ENCODE assay signal across 29 cellular contexts in the genomic region with DNA sequence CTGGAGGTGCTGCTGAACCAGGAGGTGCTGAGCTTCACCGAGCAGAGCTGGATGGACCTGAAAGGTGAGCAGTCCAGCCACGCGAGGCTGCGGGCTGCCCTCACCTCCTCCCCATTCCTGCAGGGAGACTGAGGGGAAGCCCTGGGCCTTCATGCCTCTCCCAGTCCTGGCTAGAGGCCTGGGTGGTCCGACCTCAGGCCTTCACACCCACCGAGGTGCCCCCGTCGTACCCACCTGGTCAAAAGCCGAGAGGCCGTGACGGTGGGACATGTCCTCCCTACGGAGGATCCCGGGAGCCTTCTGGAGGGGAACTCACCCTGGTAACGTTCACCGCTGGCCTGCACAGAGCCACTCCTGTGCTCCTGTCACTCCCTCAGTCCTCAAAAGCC. TPM values are rescaled to one million over a fixed set of nuclear protein-coding genes. Genes with fewer than 3 reads are reported as not detected.
A peak's percentile ranks its signal among the peaks of the same experiment; 100 is the strongest.
DNase-seq lines count a peak whose midpoint lies in the region; ATAC-seq, FAIRE-seq and TF ChIP-seq lines count a peak whose summit lies in the region.
"Had no signal": no experiment of that assay in that cellular context is flagged by ENCODE, and none has a peak within 500 bp of the region (broad histone marks: within the 10 kb centered on the region; RNA-seq: fewer than 3 reads in every experiment).

No MANE protein-coding gene starts in this region.

- dilution Hi-C loops in IMR-90 (cut with HindIII; ENCODE audit: low sequenced_read_pairs, unreplicated experiment): no loop called here

- H3K9me3 Mint-ChIP-seq in activated CD8-positive, alpha-beta memory T cell treated with anti-CD3 and anti-CD28 coated beads, Interleukin-2, amount 10 ng/mL, durations not matched to agents 7 days and 5 days (ENCODE audit: low read depth): no peaks in the 10 kb centered on the region
- H3K9me3 Mint-ChIP-seq in activated CD8-positive, alpha-beta T cell treated with anti-CD3 and anti-CD28 coated beads for 36 hours: no peaks in the 10 kb centered on the region
- H3K9me3 Mint-ChIP-seq: CD4-positive, alpha-beta memory T cell; GM23338; HFFc6 had no signal

- H2BK12ac ChIP-seq in mesenchymal stem cell (ENCODE audit: low read length in 2 of 2): no peak overlapping the region

- no peak for TF ChIP-seq EP300 in sigmoid colon (IDR thresholded peaks at IDR 0.05)

- 100% methylated on average over 1 of the region's 15 CpGs; no CpG with 5 or more reads in 1 of the 2 experiments for WGBS in IMR-90 (ENCODE audit: extremely low coverage in 2 of 2, insufficient read length in 1 of 2), 2 experiments
- WGBS in mesenchymal stem cell: 89% methylated on average over 11 of the region's 15 CpGs
- WGBS in sigmoid colon, 2 donors: 85 to 93% methylated on average over 15 of the region's 15 CpGs

- TF ChIP-seq POLR2A in IMR-90 (IDR thresholded peaks at IDR 0.05; ENCODE audit: low read depth, low read length): no peak
- TF ChIP-seq POLR2A in sigmoid colon (IDR thresholded peaks at IDR 0.05): no peak
- no peak for TF ChIP-seq POLR2A in GM12892 (IDR thresholded peaks at IDR 0.05; ENCODE audit: low read depth, low read length)

- H4K91ac ChIP-seq in IMR-90 (ENCODE audit: insufficient read depth, low read depth, low read length) (no peak overlapping the region; the same call in 1 of the 2 replicates), mesenchymal stem cell (ENCODE audit: low read length) (peak overlapping the region; percentile 32)

- H3K18ac ChIP-seq in IMR-90 (ENCODE audit: low read depth, low read length) (no peak overlapping the region), mesenchymal stem cell (ENCODE audit: low read depth in 1 of 2, low read length in 2 of 2) (no peak overlapping the region)

- H4K8ac ChIP-seq in IMR-90 (ENCODE audit: low read depth in 2 of 2, low read length in 2 of 2) (no peak overlapping the region), mesenchymal stem cell (ENCODE audit: low read length) (no peak overlapping the region)

- H2AFZ ChIP-seq in IMR-90 (replicated peaks; ENCODE audit: low read length, poor library complexity) (peak overlapping the region; percentile 33), mesenchymal stem cell (ENCODE audit: low read depth, low read length) (no peak overlapping the region)
- H2AFZ ChIP-seq: GM23338 had no signal

- H3K4ac ChIP-seq in IMR-90 (ENCODE audit: low read depth, low read length) (no peak overlapping the region), mesenchymal stem cell (ENCODE audit: low read depth in 1 of 2, low read length in 2 of 2) (peak overlapping the region in 1 of 2 experiments; percentile 9)

- H2BK120ac ChIP-seq in IMR-90 (ENCODE audit: low read depth, low read length): no peak overlapping the region
- H2BK120ac ChIP-seq in mesenchymal stem cell (ENCODE audit: low read depth, low read length): no peak overlapping the region

- peak overlapping the region; percentile 76 for H2AK9ac ChIP-seq in IMR-90 (replicated peaks; ENCODE audit: low read depth, low read length, poor library complexity)

- no peak overlapping the region for H3K4me3 Mint-ChIP-seq in activated CD8-positive, alpha-beta memory T cell treated with anti-CD3 and anti-CD28 coated beads, Interleukin-2, amount 10 ng/mL, durations not matched to agents 7 days and 5 days
- H3K4me3 Mint-ChIP-seq in activated CD8-positive, alpha-beta T cell treated with anti-CD3 and anti-CD28 coated beads for 36 hours: no peak overlapping the region
- H3K4me3 Mint-ChIP-seq: CD4-positive, alpha-beta memory T cell; GM23338; HFFc6 had no signal

- POLR2A ChIA-PET in IMR-90 (lab: Charles Lee; ENCODE audit: unreplicated experiment): no interaction called here
- POLR2A ChIA-PET in activated CD8-positive, alpha-beta T cell treated with anti-CD3 and anti-CD28 coated beads for 36 hours (lab: Charles Lee): no interaction called here

- no peak overlapping the region for H3K23ac ChIP-seq in IMR-90 (ENCODE audit: low read depth, low read length)
- H3K23ac ChIP-seq in mesenchymal stem cell (ENCODE audit: low read length in 2 of 2): no peak overlapping the region

- H3K27ac ChIP-seq in IMR-90 (ENCODE audit: insufficient read depth, low read length): no peak overlapping the region
- H3K27ac ChIP-seq in mesenchymal stem cell (ENCODE audit: low read length, poor library complexity, severe bottlenecking): no peak overlapping the region
- H3K27ac ChIP-seq in sigmoid colon: no peak overlapping the region
- H3K27ac ChIP-seq: SJSA1 had no signal

- BruUV-seq in IMR-90 (replicated peaks; lab: Mats Ljungman, UMichigan): no TSS peak

- no peaks in the 10 kb centered on the region for H3K27me3 Mint-ChIP-seq in activated CD8-positive, alpha-beta memory T cell treated with anti-CD3 and anti-CD28 coated beads, Interleukin-2, amount 10 ng/mL, durations not matched to agents 7 days and 5 days
- no peaks in the 10 kb centered on the region for H3K27me3 Mint-ChIP-seq in activated CD8-positive, alpha-beta T cell treated with anti-CD3 and anti-CD28 coated beads for 36 hours
- H3K27me3 Mint-ChIP-seq: CD4-positive, alpha-beta memory T cell had no signal

- TF ChIP-seq CTCF in IMR-90 (conservative IDR thresholded peaks at IDR 0.05; ENCODE audit: low read depth, low read length) (no peak), sigmoid colon (IDR thresholded peaks at IDR 0.05) (no peak)
- no peak for TF ChIP-seq CTCF in activated CD8-positive, alpha-beta T cell treated with anti-CD3 and anti-CD28 coated beads for 36 hours (IDR thresholded peaks at IDR 0.05)

- no peaks in the 10 kb centered on the region for H3K4me1 Mint-ChIP-seq in activated CD8-positive, alpha-beta memory T cell treated with anti-CD3 and anti-CD28 coated beads, Interleukin-2, amount 10 ng/mL, durations not matched to agents 7 days and 5 days
- no peaks in the 10 kb centered on the region for H3K4me1 Mint-ChIP-seq in activated CD8-positive, alpha-beta T cell treated with anti-CD3 and anti-CD28 coated beads for 36 hours (ENCODE audit: low read depth)

- no peak for FAIRE-seq in GM12892 (lab: Jason Lieb, UNC)
- FAIRE-seq: A549, HTR-8/SVneo, RCC 7860 had no signal

- no peak overlapping the region for H2BK15ac ChIP-seq in IMR-90 (ENCODE audit: low read depth, low read length)
- no peak overlapping the region for H2BK15ac ChIP-seq in mesenchymal stem cell (ENCODE audit: low read depth, poor library complexity, severe bottlenecking)

- H2BK5ac ChIP-seq in IMR-90 (ENCODE audit: low read depth, low read length, poor library complexity, severe bottlenecking) (no peak overlapping the region), mesenchymal stem cell (ENCODE audit: low read depth, low read length, poor library complexity, severe bottlenecking) (no peak overlapping the region)

- no peaks in the 10 kb centered on the region for H4K20me1 ChIP-seq in IMR-90 (ENCODE audit: insufficient read depth, low read length)

- no peak overlapping the region for H2BK20ac ChIP-seq in IMR-90 (ENCODE audit: low read depth, low read length)

- no peaks in the 10 kb centered on the region for H3K36me3 Mint-ChIP-seq in activated CD8-positive, alpha-beta memory T cell treated with anti-CD3 and anti-CD28 coated beads, Interleukin-2, amount 10 ng/mL, durations not matched to agents 7 days and 5 days
- H3K36me3 Mint-ChIP-seq in activated CD8-positive, alpha-beta T cell treated with anti-CD3 and anti-CD28 coated beads for 36 hours (ENCODE audit: low read depth): no peaks in the 10 kb centered on the region
- H3K36me3 Mint-ChIP-seq: CD4-positive, alpha-beta memory T cell had no signal

- H3K9me1 ChIP-seq in IMR-90 (ENCODE audit: insufficient read depth, low read length): no peaks in the 10 kb centered on the region; the same call in 1 of the 2 replicates

- H3K56ac ChIP-seq in IMR-90 (ENCODE audit: extremely low read depth, insufficient read depth, low read length): no peak overlapping the region

- H2AK5ac ChIP-seq in IMR-90 (ENCODE audit: low read depth, low read length) (peak overlapping the region; percentile 73; the same call in 1 of the 2 replicates), mesenchymal stem cell (ENCODE audit: low read length, severe bottlenecking) (no peak overlapping the region)

- H3K4me3 ChIP-seq in IMR-90 (ENCODE audit: insufficient read depth, low read depth, low read length) (no peak overlapping the region), mesenchymal stem cell (ENCODE audit: insufficient read depth in 1 of 2, low read depth in 1 of 2, low read length in 2 of 2) (no peak overlapping the region), sigmoid colon (no peak overlapping the region)
- H3K4me3 ChIP-seq: A549, GM23338, HAP-1, SJSA1 had no signal

- H3K4me1 ChIP-seq in IMR-90 (ENCODE audit: control insufficient read depth, insufficient read depth, low read length) (peaks cover 10% of the 10 kb centered on the region), mesenchymal stem cell (ENCODE audit: control insufficient read depth, insufficient read depth, low read depth, low read length) (peaks cover 15% of the 10 kb centered on the region), sigmoid colon (peaks cover 0 to 36% (median 25%) of the 10 kb centered on the region in 4 donors)
- H3K4me1 ChIP-seq: HAP-1 had no signal

- H3K14ac ChIP-seq in IMR-90 (replicated peaks; ENCODE audit: low read depth, low read length) (no peak overlapping the region), mesenchymal stem cell (ENCODE audit: low read length in 2 of 2) (no peak overlapping the region)

- TF ChIP-seq RAD21 in IMR-90 (IDR thresholded peaks at IDR 0.05; ENCODE audit: low read length): no peak

- H3K9me3 ChIP-seq in IMR-90 (ENCODE audit: control insufficient read depth, insufficient read depth, low read length) (no peaks in the 10 kb centered on the region), mesenchymal stem cell (ENCODE audit: control insufficient read depth, low read length) (no peaks in the 10 kb centered on the region), sigmoid colon (no peaks in the 10 kb centered on the region)
- H3K9me3 ChIP-seq: A549, HAP-1, SJSA1 had no signal

- H3K27ac Mint-ChIP-seq in activated CD8-positive, alpha-beta memory T cell treated with anti-CD3 and anti-CD28 coated beads, Interleukin-2, amount 10 ng/mL, durations not matched to agents 7 days and 5 days: no peak overlapping the region
- H3K27ac Mint-ChIP-seq in activated CD8-positive, alpha-beta T cell treated with anti-CD3 and anti-CD28 coated beads for 36 hours: no peak overlapping the region
- H3K27ac Mint-ChIP-seq: GM23338, HFFc6 had no signal

- H3K9ac ChIP-seq in IMR-90 (ENCODE audit: low read depth, low read length) (no peak overlapping the region), mesenchymal stem cell (ENCODE audit: low read length) (no peak overlapping the region)

- peak; percentile 12 for DNase-seq in activated CD8-positive, alpha-beta memory T cell treated with anti-CD3 and anti-CD28 coated beads, Interleukin-2, amount 50 U/mL, for 4 hours
- no peak for DNase-seq in activated CD8-positive, alpha-beta memory T cell treated with anti-CD3 and anti-CD28 coated beads, Interleukin-2, amount 10 ng/mL, durations not matched to agents 7 days and 5 days
- DNase-seq in IMR-90 (no peak), mesenchymal stem cell (no peak), sigmoid colon (peak; percentile 55), GM12892 (ENCODE audit: insufficient read length) (no peak), NCI-H510A treated with DMSO at 0.1 percent for 48 hours (lab: John Stamatoyannopoulos, UW) (no peak)
- DNase-seq in activated CD8-positive, alpha-beta T cell treated with anti-CD3 and anti-CD28 coated beads for 36 hours: no peak
- DNase-seq: AML-193; C1 segment of cervical spinal cord; CD4-positive, alpha-beta memory T cell; DMS153; DND-41; HFFc6; KBM-7; MV-4-11; NCI-H1105; NCI-H146; NCI-H1930; NCI-H2107; NCI-H524 treated with DMSO at 0.1 percent for 48 hours; NCI-H774 had no signal

- no peak for ATAC-seq in activated CD8-positive, alpha-beta memory T cell treated with anti-CD3 and anti-CD28 coated beads, Interleukin-2, amount 10 ng/mL, durations not matched to agents 7 days and 5 days
- no peak for ATAC-seq in IMR-90 (ENCODE audit: low read depth)
- no peak for ATAC-seq in activated CD8-positive, alpha-beta T cell treated with anti-CD3 and anti-CD28 coated beads for 36 hours
- ATAC-seq: A549, GM23338, Right ventricle myocardium inferior had no signal

- H4K5ac ChIP-seq in IMR-90 (ENCODE audit: low read depth, low read length): no peak overlapping the region

- H3K36me3 ChIP-seq in IMR-90 (ENCODE audit: control insufficient read depth, insufficient read depth, low read length): no peaks in the 10 kb centered on the region
- peaks cover 0 to 4% of the 10 kb centered on the region in 2 experiments for H3K36me3 ChIP-seq in mesenchymal stem cell (ENCODE audit: control insufficient read depth in 1 of 2, insufficient read depth in 2 of 2, low read depth in 1 of 2, low read length in 2 of 2)
- H3K36me3 ChIP-seq in sigmoid colon: peaks cover 0 to 5% (median 0%) of the 10 kb centered on the region in 4 donors
- H3K36me3 ChIP-seq: HAP-1, SJSA1 had no signal

- intact Hi-C loops in IMR-90 (cut with micrococcal nuclease) (loop anchor here (5.0 kb wide), 1 partner anchor 341 kb away; no protein-coding TSS in a partner anchor), sigmoid colon (cut with DNase I) (no loop called here)
- intact Hi-C loops in activated CD8-positive, alpha-beta T cell treated with anti-CD3 and anti-CD28 coated beads for 36 hours (cut with micrococcal nuclease): loop anchor here (10.0 kb wide), 1 partner anchor 48 kb away; no protein-coding TSS in a partner anchor

- CTCF ChIA-PET in activated CD8-positive, alpha-beta memory T cell treated with anti-CD3 and anti-CD28 coated beads, Interleukin-2, amount 10 ng/mL, durations not matched to agents 7 days and 5 days (lab: Charles Lee): no interaction called here
- CTCF ChIA-PET in IMR-90 (lab: Yijun Ruan, JAX): no interaction called here
- CTCF ChIA-PET in activated CD8-positive, alpha-beta T cell treated with anti-CD3 and anti-CD28 coated beads for 36 hours (lab: Charles Lee): no interaction called here

- H3K79me1 ChIP-seq in IMR-90 (ENCODE audit: low read depth in 1 of 2, low read length in 2 of 2) (no peaks in the 10 kb centered on the region), mesenchymal stem cell (replicated peaks; ENCODE audit: low read length, poor library complexity, severe bottlenecking) (no peaks in the 10 kb centered on the region)

- no peak overlapping the region for H3K4me2 ChIP-seq in IMR-90 (ENCODE audit: low read depth, low read length)
- no peak overlapping the region for H3K4me2 ChIP-seq in mesenchymal stem cell (ENCODE audit: low read length, poor library complexity, severe bottlenecking)
- H3K4me2 ChIP-seq: A549, GM23338 had no signal

- in situ Hi-C loops in IMR-90 (cut with MboI; ENCODE audit: low sequenced_read_pairs): no loop called here

- H3K27me3 ChIP-seq in IMR-90 (ENCODE audit: control insufficient read depth, insufficient read depth, low read length) (no peaks in the 10 kb centered on the region), mesenchymal stem cell (ENCODE audit: control insufficient read depth in 1 of 2, insufficient read depth in 1 of 2, low read length in 2 of 2) (no peaks in the 10 kb centered on the region), sigmoid colon (no peaks in the 10 kb centered on the region)
- H3K27me3 ChIP-seq: SJSA1 had no signal

RNA-seq across cellular contexts. Expression of a gene that starts 5.1 kb away (rescaled TPM):
- under 1 TPM; 0.52 to 0.96 TPM for total RNA-seq in activated CD8-positive, alpha-beta memory T cell treated with anti-CD3 and anti-CD28 coated beads, Interleukin-2, amount 10 ng/mL, durations not matched to agents 7 days and 5 days
- total RNA-seq in IMR-90 (2012; rRNA removed): 0.18 and 0.28 TPM in 2 replicates
- 1.6 and 2.4 TPM in 2 replicates for polyA plus RNA-seq in IMR-90 (2012; rRNA removed)
- 1.1 and 1.9 TPM in 2 replicates for polyA plus RNA-seq in IMR-90 (2012; cell fraction: cytosol; rRNA removed)
- 1.9 and 4.1 TPM in 2 replicates for polyA plus RNA-seq in IMR-90 (2012; cell fraction: nucleus; rRNA removed; ENCODE audit: low replicate concordance)
- polyA plus RNA-seq in mesenchymal stem cell (2013, experiment 1 of 2): 19.4 TPM
- 19.1 TPM for polyA plus RNA-seq in mesenchymal stem cell (2013, experiment 2 of 2)
- 1 to 10 TPM; 1.2 to 8.6 (median 3.8) TPM for total RNA-seq in sigmoid colon
- 1 to 10 TPM in 1 of 3 donors, not detected in 2; 2.6 TPM for polyA plus RNA-seq in sigmoid colon
- under 1 TPM; 0.65 to 0.95 TPM for total RNA-seq in activated CD8-positive, alpha-beta T cell treated with anti-CD3 and anti-CD28 coated beads for 36 hours
- polyA plus RNA-seq in GM12892 (2012; ENCODE audit: missing spikeins): not detected

RNA-seq across cellular contexts. Expression of a gene that starts 58.5 kb away (rescaled TPM):
- total RNA-seq in activated CD8-positive, alpha-beta memory T cell treated with anti-CD3 and anti-CD28 coated beads, Interleukin-2, amount 10 ng/mL, durations not matched to agents 7 days and 5 days: under 1 TPM in 1 of 2 experiments, not detected in 1; 0.40 TPM
- total RNA-seq in IMR-90 (2012; rRNA removed) (0.18 and 0.28 TPM in 2 replicates), sigmoid colon (10 to 100 TPM; 15.3 to 35.2 (median 24.5) TPM)
- polyA plus RNA-seq in IMR-90 (2012; rRNA removed) (3.1 and 5.8 TPM in 2 replicates), sigmoid colon (10 to 100 TPM in 1 of 3 donors, 1 to 10 TPM in 2; 2.8 to 26.2 (median 4.8) TPM)
- polyA plus RNA-seq in IMR-90 (2012; cell fraction: cytosol; rRNA removed): 0.58 and 3.1 TPM in 2 replicates
- polyA plus RNA-seq in IMR-90 (2012; cell fraction: nucleus; rRNA removed; ENCODE audit: low replicate concordance): 15.2 and 20.3 TPM in 2 replicates
- 181 TPM for polyA plus RNA-seq in mesenchymal stem cell (2013, experiment 1 of 2)
- polyA plus RNA-seq in mesenchymal stem cell (2013, experiment 2 of 2): 135 TPM
- total RNA-seq in activated CD8-positive, alpha-beta T cell treated with anti-CD3 and anti-CD28 coated beads for 36 hours: not detected
- polyA plus RNA-seq in GM12892 (2012; ENCODE audit: missing spikeins): not detected
- total RNA-seq: CD4-positive, alpha-beta memory T cell; GM23338 had no signal
- polyA plus RNA-seq: CD4-positive, alpha-beta memory T cell; GM23338 had no signal

Comparison
In these comparisons a context has a peak if more than half of its experiments do, and no peak if none do; other contexts are left out.
1. DNase-seq: peak in activated CD8-positive, alpha-beta memory T cell treated with anti-CD3 and anti-CD28 coated beads, Interleukin-2, amount 50 U/mL, for 4 hours (single experiment) and sigmoid colon (single experiment); none in activated CD8-positive, alpha-beta memory T cell treated with anti-CD3 and anti-CD28 coated beads, Interleukin-2, amount 10 ng/mL, durations not matched to agents 7 days and 5 days (single experiment), IMR-90 (single experiment), mesenchymal stem cell (single experiment), activated CD8-positive, alpha-beta T cell treated with anti-CD3 and anti-CD28 coated beads for 36 hours (single experiment), GM12892 (single experiment) and NCI-H510A treated with DMSO at 0.1 percent for 48 hours (single experiment).
2. RNA of a gene that starts 58.5 kb away (total RNA-seq): 15.3 to 35.2 TPM in sigmoid colon; 0.40 TPM in activated CD8-positive, alpha-beta memory T cell treated with anti-CD3 and anti-CD28 coated beads, Interleukin-2, amount 10 ng/mL, durations not matched to agents 7 days and 5 days, not detected in activated CD8-positive, alpha-beta T cell treated with anti-CD3 and anti-CD28 coated beads for 36 hours and 0.18 to 0.28 TPM in IMR-90; every median in the first group is over 10 times any median in the second.